Comparison of ENCODE assay signal across 1 cellular context in the genomic region with DNA sequence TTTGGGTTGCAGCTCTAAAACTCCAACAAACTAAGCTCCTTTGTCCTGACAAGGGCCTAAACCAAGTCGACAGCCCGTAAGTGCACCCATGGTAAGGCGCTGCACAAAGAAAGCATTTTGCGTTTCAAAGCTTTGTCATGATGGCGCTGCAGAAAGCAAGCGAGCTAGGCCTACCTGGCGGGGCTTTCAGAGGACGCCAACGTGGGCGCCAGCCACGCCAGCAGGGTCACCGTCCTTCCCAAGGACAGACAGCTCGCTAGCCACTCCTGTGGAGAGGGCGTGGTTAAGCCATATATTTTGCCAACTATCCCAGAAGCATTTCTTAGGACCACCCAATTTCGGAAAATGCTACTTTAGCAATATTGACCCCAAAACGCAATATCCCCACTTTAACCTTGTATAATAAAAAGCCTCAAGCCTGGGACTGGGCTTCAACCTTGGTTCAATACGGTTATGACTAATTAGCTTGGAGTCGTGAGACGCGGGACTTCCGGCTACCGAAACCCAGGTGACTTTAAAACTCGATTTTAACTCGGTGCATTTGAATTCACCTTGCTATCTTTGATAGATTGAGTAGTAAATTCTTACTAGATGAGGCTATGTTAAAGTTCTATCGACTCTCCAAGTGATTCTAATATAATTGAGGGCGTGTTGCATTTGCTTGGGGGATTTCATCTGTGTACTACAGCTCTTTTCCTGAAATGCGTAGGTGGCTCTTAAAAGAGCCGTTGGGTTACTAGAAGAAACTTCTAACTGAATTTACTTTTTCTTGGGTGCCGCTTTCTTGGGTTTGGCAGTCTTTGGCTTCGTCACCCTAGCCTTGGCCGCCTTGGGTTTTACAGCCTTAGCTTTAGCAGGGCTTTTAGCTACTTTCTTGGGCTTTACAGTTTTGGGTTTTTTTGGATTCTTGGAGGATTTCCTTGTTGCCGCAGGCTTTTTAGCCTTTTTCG.
TF ChIP-seq lines count a peak whose summit lies in the region.

No MANE protein-coding gene starts in this region.

TF ChIP-seq in endothelial cell of umbilical vein, 7 proteins besides CTCF, POLR2A, EP300 and RAD21:
- TF ChIP-seq MAX (IDR thresholded peaks at IDR 0.05; ENCODE audit: insufficient read depth, insufficient read length) (no peak), MYC (IDR thresholded peaks at IDR 0.05; ENCODE audit: low read depth, low read length) (no peak), FOS (IDR thresholded peaks at IDR 0.05; ENCODE audit: borderline replicate concordance, insufficient read depth, low read length) (no peak), JUN (IDR thresholded peaks at IDR 0.05; ENCODE audit: borderline replicate concordance, insufficient read depth, insufficient read length, low read depth) (no peak), POLR2AphosphoS5 (IDR thresholded peaks at IDR 0.05; ENCODE audit: insufficient read depth, low read depth, low read length) (no peak), GATA2 (IDR thresholded peaks at IDR 0.05; ENCODE audit: insufficient read depth, insufficient read length, low read depth, low read length) (no peak), EZH2 (IDR thresholded peaks at IDR 0.05; ENCODE audit: borderline replicate concordance, low read depth, low read length, severe bottlenecking) (no peak)
